8 cellular contexts compared by ENCODE assay signal in the genomic region with DNA sequence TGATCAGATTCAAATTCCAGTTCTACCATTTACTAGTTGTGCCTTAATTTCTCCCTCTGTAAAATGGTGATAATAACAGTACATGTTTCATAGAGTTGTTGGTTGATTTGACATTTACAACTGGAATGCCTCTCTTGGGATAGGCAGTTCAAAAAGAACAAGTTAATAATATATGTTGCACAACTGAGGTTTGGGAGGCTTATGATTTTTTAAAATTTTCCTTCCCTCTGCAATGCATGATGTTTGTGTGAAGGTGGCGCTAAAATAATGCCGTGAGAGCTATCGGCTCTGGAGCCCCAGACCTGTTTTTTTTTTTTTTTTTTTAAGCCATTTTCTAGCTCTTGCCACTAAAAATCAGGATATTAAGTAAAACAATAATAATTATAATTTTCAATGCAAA. TPM values are rescaled to one million over a fixed set of nuclear protein-coding genes. Genes with fewer than 3 reads are reported as not detected.
DNase-seq lines count a peak whose midpoint lies in the region; ATAC-seq and TF ChIP-seq lines count a peak whose summit lies in the region.
"Had no signal": no experiment of that assay in that cellular context is flagged by ENCODE, and none has a peak within 500 bp of the region (broad histone marks: within the 10 kb centered on the region; RNA-seq: fewer than 3 reads in every experiment).

No MANE protein-coding gene starts in this region.

- no peaks in the 10 kb centered on the region for H3K9me3 Mint-ChIP-seq in type B pancreatic cell
- H3K9me3 Mint-ChIP-seq in stimulated activated naive B cell treated with anti-CD40 and anti-IgM and Interleukin-4, amounts not matched to agents 10 μg/mL and 1 μg/mL and 100 μg/mL, for 72 hours, result no peaks in the 10 kb centered on the region
- H3K9me3 Mint-ChIP-seq: T-helper 1 cell treated with Interleukin-12 subunit alpha and Interleukin-12 subunit beta and Interleukin-4 antibody, amounts not matched to agents 30 μg/mL and 1 μg/mL, for 36 hours had no signal

- H3K4me3 Mint-ChIP-seq in type B pancreatic cell, result peak overlapping the region; percentile 74
- H3K4me3 Mint-ChIP-seq in stimulated activated naive B cell treated with anti-CD40 and anti-IgM and Interleukin-4, amounts not matched to agents 10 μg/mL and 1 μg/mL and 100 μg/mL, for 72 hours, result no peak overlapping the region
- H3K4me3 Mint-ChIP-seq: T-helper 1 cell treated with Interleukin-12 subunit alpha and Interleukin-12 subunit beta and Interleukin-4 antibody, amounts not matched to agents 30 μg/mL and 1 μg/mL, for 36 hours had no signal

- intact Hi-C loops in heart right ventricle (cut with DNase I) (no loop called here), right cardiac atrium (cut with DNase I) (no loop called here)

- peaks cover 4% of the 10 kb centered on the region for H3K4me1 Mint-ChIP-seq in type B pancreatic cell (ENCODE audit: unreplicated experiment)
- H3K4me1 Mint-ChIP-seq in stimulated activated naive B cell treated with anti-CD40 and anti-IgM and Interleukin-4, amounts not matched to agents 10 μg/mL and 1 μg/mL and 100 μg/mL, for 72 hours, result no peaks in the 10 kb centered on the region

- TF ChIP-seq CTCF in heart right ventricle (IDR thresholded peaks at IDR 0.05) (peak in 5 of 9 donors; percentile 13 to 31 (median 22)), type B pancreatic cell (conservative IDR thresholded peaks at IDR 0.05) (peak; percentile 51)

- ATAC-seq in heart right ventricle (no peak), right cardiac atrium (no peak)
- no peak for ATAC-seq in stimulated activated naive B cell treated with anti-CD40 and anti-IgM and Interleukin-4, amounts not matched to agents 10 μg/mL and 1 μg/mL and 100 μg/mL, for 72 hours (replicated peaks)

- no peaks in the 10 kb centered on the region for H3K9me3 ChIP-seq in heart right ventricle
- no peaks in the 10 kb centered on the region for H3K9me3 ChIP-seq in right cardiac atrium (ENCODE audit: control insufficient read depth, low read length)

- no peaks in the 10 kb centered on the region for H3K27me3 Mint-ChIP-seq in type B pancreatic cell
- H3K27me3 Mint-ChIP-seq in stimulated activated naive B cell treated with anti-CD40 and anti-IgM and Interleukin-4, amounts not matched to agents 10 μg/mL and 1 μg/mL and 100 μg/mL, for 72 hours, result no peaks in the 10 kb centered on the region

- H3K27me3 ChIP-seq in heart right ventricle (no peaks in the 10 kb centered on the region), right cardiac atrium (ENCODE audit: control insufficient read depth, insufficient read depth) (no peaks in the 10 kb centered on the region)

- WGBS in heart right ventricle, 2 donors, result 32 to 39% methylated on average over 3 of the region's 3 CpGs
- 38% methylated on average over 3 of the region's 3 CpGs for WGBS in right cardiac atrium

- peaks cover 9% of the 10 kb centered on the region for H3K36me3 Mint-ChIP-seq in type B pancreatic cell
- H3K36me3 Mint-ChIP-seq in stimulated activated naive B cell treated with anti-CD40 and anti-IgM and Interleukin-4, amounts not matched to agents 10 μg/mL and 1 μg/mL and 100 μg/mL, for 72 hours, result peaks cover 16 to 19% of the 10 kb centered on the region in 2 donors

- H3K36me3 ChIP-seq in heart right ventricle, result peaks cover 0 to 29% (median 14%) of the 10 kb centered on the region in 9 donors

- H3K27ac Mint-ChIP-seq in type B pancreatic cell, result peak overlapping the region; percentile 96
- no peak overlapping the region for H3K27ac Mint-ChIP-seq in stimulated activated naive B cell treated with anti-CD40 and anti-IgM and Interleukin-4, amounts not matched to agents 10 μg/mL and 1 μg/mL and 100 μg/mL, for 72 hours
- H3K27ac Mint-ChIP-seq: T-helper 1 cell treated with Interleukin-12 subunit alpha and Interleukin-12 subunit beta and Interleukin-4 antibody, amounts not matched to agents 30 μg/mL and 1 μg/mL, for 36 hours had no signal

- H3K4me1 ChIP-seq in heart right ventricle (peaks cover 0 to 4% (median 0%) of the 10 kb centered on the region in 9 donors), right cardiac atrium (ENCODE audit: control insufficient read depth, insufficient read depth, low read length) (no peaks in the 10 kb centered on the region)

- H3K4me3 ChIP-seq in heart right ventricle, result no peak overlapping the region
- no peak overlapping the region for H3K4me3 ChIP-seq in right cardiac atrium (ENCODE audit: low read length)

- H3K27ac ChIP-seq in heart right ventricle, result no peak overlapping the region
- no peak overlapping the region for H3K27ac ChIP-seq in right cardiac atrium (ENCODE audit: low read length)

- DNase-seq in heart right ventricle (no peak), right cardiac atrium (no peak), dermis blood vessel endothelial cell (peak; percentile 31), type B pancreatic cell (ENCODE audit: extremely low spot score, unreplicated experiment) (no peak)
- DNase-seq in stimulated activated naive B cell treated with anti-CD40 and anti-IgM and Interleukin-4, amounts not matched to agents 10 μg/mL and 1 μg/mL and 100 μg/mL, for 72 hours, result no peak
- no peak for DNase-seq in stimulated activated CD4-positive, alpha-beta T cell treated with anti-CD3 and anti-CD28 coated beads, Interleukin-4, amount 100 ng/mL, for 24 hours

RNA-seq across cellular contexts. Expression of gene DNAJB11, which starts 18.6 kb away (rescaled TPM):
- 10 to 100 TPM; 17.9 to 39.9 (median 23.9) TPM for total RNA-seq in heart right ventricle
- 100 to 1,000 TPM in 1 of 2 donors, 10 to 100 TPM in 1; 36.9 to 147 TPM for polyA plus RNA-seq in heart right ventricle
- 10 to 100 TPM; 25.6 to 60.5 (median 41.6) TPM for total RNA-seq in right cardiac atrium
- 51.6 TPM for polyA plus RNA-seq in right cardiac atrium
- total RNA-seq in dermis blood vessel endothelial cell, result 60.4 and 91.1 TPM in 2 replicates
- 63.4 and 68.5 TPM in 2 replicates for total RNA-seq in type B pancreatic cell (ENCODE audit: low replicate concordance)

RNA-seq across cellular contexts. Expression of gene TBCCD1, which starts 22.0 kb away (rescaled TPM):
- total RNA-seq in heart right ventricle (1 to 10 TPM; 5.6 to 7.9 (median 6.9) TPM), right cardiac atrium (1 to 10 TPM; 6.4 to 8.4 (median 7.5) TPM), dermis blood vessel endothelial cell (19.3 and 28.2 TPM in 2 replicates), type B pancreatic cell (ENCODE audit: low replicate concordance) (11.0 and 16.6 TPM in 2 replicates)
- polyA plus RNA-seq in heart right ventricle (1 to 10 TPM; 3.1 to 5.7 TPM), right cardiac atrium (4.7 TPM)

RNA-seq across cellular contexts. Expression of gene AHSG, which starts 23.7 kb away (rescaled TPM):
- total RNA-seq in heart right ventricle (not detected), right cardiac atrium (under 1 TPM in 1 of 4 donors, not detected in 3; 0.20 TPM), dermis blood vessel endothelial cell (0.05 TPM in 1 of 2 replicates, not detected in the other), type B pancreatic cell (ENCODE audit: low replicate concordance) (0.27 and 0.74 TPM in 2 replicates)
- polyA plus RNA-seq in heart right ventricle (not detected), right cardiac atrium (0.05 TPM)

RNA-seq across cellular contexts. Expression of gene CRYGS, which starts 44.9 kb away (rescaled TPM):
- 1 to 10 TPM in 5 of 10 donors, under 1 TPM in 5; 0.28 to 1.6 (median 1.00) TPM for total RNA-seq in heart right ventricle
- 1 to 10 TPM; 1.2 to 8.9 TPM for polyA plus RNA-seq in heart right ventricle
- total RNA-seq in right cardiac atrium, result 1 to 10 TPM; 1.6 to 2.0 (median 1.8) TPM
- polyA plus RNA-seq in right cardiac atrium, result 1.3 TPM
- total RNA-seq in dermis blood vessel endothelial cell, result 0.70 and 2.4 TPM in 2 replicates
- 1.2 and 7.8 TPM in 2 replicates for total RNA-seq in type B pancreatic cell (ENCODE audit: low replicate concordance)

RNA-seq across cellular contexts. Expression of gene FETUB, which starts 51.1 kb away (rescaled TPM):
- under 1 TPM in 4 of 10 donors, not detected in 6; 0.21 to 0.42 (median 0.30) TPM for total RNA-seq in heart right ventricle
- polyA plus RNA-seq in heart right ventricle, result not detected
- total RNA-seq in right cardiac atrium, result not detected
- 0.07 TPM for polyA plus RNA-seq in right cardiac atrium
- not detected in 2 replicates for total RNA-seq in dermis blood vessel endothelial cell
- total RNA-seq in type B pancreatic cell (ENCODE audit: low replicate concordance), result not detected in 2 replicates
- polyA plus RNA-seq: adipose tissue had no signal
